In the genomic region with DNA sequence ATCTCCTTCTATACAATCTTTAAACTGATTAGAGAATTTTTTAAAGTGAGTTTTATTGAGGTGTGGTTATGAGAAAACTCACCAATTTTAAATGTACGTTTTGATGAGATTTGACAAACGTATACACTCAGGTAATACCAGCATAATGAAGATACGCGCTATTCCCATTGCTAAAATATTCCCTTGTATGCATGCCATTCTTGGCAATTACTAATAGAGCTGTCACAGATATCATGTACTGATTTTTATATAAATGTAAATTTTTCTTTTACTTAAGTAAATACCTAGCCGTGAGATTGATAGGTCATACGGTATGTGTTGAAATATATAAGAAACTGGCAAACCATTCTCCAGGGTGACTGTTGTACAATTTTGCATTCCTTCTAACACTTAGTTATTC, we compare ENCODE assay signal across 8 cellular contexts.
"Had no signal": no experiment of that assay in that cellular context is flagged by ENCODE, and none has a peak within 500 bp of the region (broad histone marks: within the 10 kb centered on the region; RNA-seq: fewer than 3 reads in every experiment).

No MANE protein-coding gene starts in this region.

- FAIRE-seq: G401.6, GM12878, GM12891, GM12892, GM18507, GM19239 had no signal

- H3K4me3 ChIP-seq: GM12878 had no signal

- ATAC-seq: GM12878 had no signal

- DNase-seq: GDM1, GF-D8 had no signal
